Comparison of ENCODE assay signal across 23 cellular contexts in genomic region chrX:48752498-48752897, GRCh38. TPM values are rescaled to one million over a fixed set of nuclear protein-coding genes. Genes with fewer than 3 reads are reported as not detected.
"Had no signal": no experiment of that assay in that cellular context is flagged by ENCODE, and none has a peak within 500 bp of the region (broad histone marks: within the 10 kb centered on the region; RNA-seq: fewer than 3 reads in every experiment).

No MANE protein-coding gene starts in this region.

- H3K27me3 ChIP-seq: MG63, SJSA1 had no signal

- H3K4me3 ChIP-seq: MG63, SJSA1, SK-N-MC had no signal

- H3K9me3 ChIP-seq: MG63, SJSA1 had no signal

- H3K36me3 ChIP-seq: MG63, SJSA1 had no signal

- H3K4me1 ChIP-seq: SJSA1 had no signal

- H3K27ac ChIP-seq: SJSA1, SK-N-MC had no signal

- DNase-seq: IMR-90, Karpas-422, KG1, MG63, NCI-H1092 treated with DMSO at 0.1 percent for 48 hours, NCI-H1436, NCI-H1694, NCI-H187 treated with DMSO at 0.1 percent for 48 hours, NCI-H2029 treated with DMSO at 0.1 percent for 48 hours, NCI-H2171 treated with DMSO at 0.1 percent for 48 hours, NCI-H345, NCI-H446 treated with DMSO at 0.1 percent for 48 hours, NCI-H524, NCI-H69, NCI-H774, Right ventricle myocardium superior, RPMI8226, SIG-M5, SW 1271 had no signal

RNA-seq across cellular contexts. Expression of gene GLOD5, which starts 9.0 kb away (rescaled TPM):
- total RNA-seq: HT1080, IMR-90, OCI-LY7, Right ventricle myocardium superior, SJSA1 had no signal

RNA-seq across cellular contexts. Expression of gene GATA1, which starts 33.9 kb away (rescaled TPM):
- total RNA-seq: HT1080, IMR-90, OCI-LY7, SJSA1 had no signal
